Comparison of ENCODE assay signal across 26 cellular contexts in genomic region chr10:32142646-32143045, GRCh38.
DNase-seq lines count a peak whose midpoint lies in the region; ATAC-seq, FAIRE-seq and TF ChIP-seq lines count a peak whose summit lies in the region.
"Had no signal": no experiment of that assay in that cellular context is flagged by ENCODE, and none has a peak within 500 bp of the region (broad histone marks: within the 10 kb centered on the region; RNA-seq: fewer than 3 reads in every experiment).

No MANE protein-coding gene starts in this region.

- H3K4me2 ChIP-seq in HepG2 (ENCODE audit: low read depth, low read length) (no peak overlapping the region), K562 (ENCODE audit: insufficient read depth, low read length) (no peak overlapping the region)
- H3K4me2 ChIP-seq: neural progenitor cell, SK-N-SH had no signal

- POLR2A ChIA-PET in HepG2 (lab: Yijun Ruan, JAX): interaction anchor here (1.0 kb wide), 1 partner anchor 83 kb away, joined by 4 read pairs; no protein-coding TSS in a partner anchor
- POLR2A ChIA-PET in K562 (lab: Yijun Ruan, JAX): no interaction called here

- TF ChIP-seq CTCF in HepG2 (CRISPR knock-in tag; IDR thresholded peaks at IDR 0.05) (no peak), right lobe of liver (IDR thresholded peaks at IDR 0.05) (no peak), K562 (IDR thresholded peaks at IDR 0.05 in 2 of 3, conservative IDR thresholded peaks at IDR 0.05 in 1 of 3; ENCODE audit: insufficient read depth in 2 of 3, low read depth in 1 of 3, low read length in 3 of 3) (no peak), foreskin fibroblast (IDR thresholded peaks at IDR 0.05; ENCODE audit: low read depth, low read length) (no peak), left lung (IDR thresholded peaks at IDR 0.05) (no peak)

- H3K4me1 ChIP-seq in HepG2 (ENCODE audit: insufficient read depth, low read length) (peaks cover 65% of the 10 kb centered on the region), right lobe of liver (no peaks in the 10 kb centered on the region), K562 (replicated peaks in 1 of 2; ENCODE audit: control insufficient read depth in 2 of 2, insufficient read depth in 2 of 2, low read length in 2 of 2) (peaks cover 4 to 10% of the 10 kb centered on the region in 2 experiments; a peak in 3 of 5 replicates), left lung (peaks cover 10 to 28% of the 10 kb centered on the region in 2 donors)
- H3K4me1 ChIP-seq: HAP-1 had no signal

- no peak overlapping the region for H3K4me3 ChIP-seq in HepG2 (replicated peaks in 1 of 3; ENCODE audit: insufficient read depth in 1 of 3, low read depth in 2 of 3, low read length in 3 of 3)
- H3K4me3 ChIP-seq in right lobe of liver: no peak overlapping the region
- no peak overlapping the region for H3K4me3 ChIP-seq in K562
- H3K4me3 ChIP-seq in foreskin fibroblast (ENCODE audit: low read depth in 1 of 2, low read length in 2 of 2): no peak overlapping the region
- H3K4me3 ChIP-seq in left lung: no peak overlapping the region
- H3K4me3 ChIP-seq: body of pancreas, gastrocnemius medialis, HAP-1, neural progenitor cell had no signal

- H3K9me1 ChIP-seq in K562 (ENCODE audit: control insufficient read depth, insufficient read depth, low read length): peaks cover 3% of the 10 kb centered on the region

- BruUV-seq in HepG2 (replicated peaks; lab: Mats Ljungman, UMichigan) (no TSS peak), K562 (replicated peaks; lab: Mats Ljungman, UMichigan) (no TSS peak)

- H3K9me3 ChIP-seq in HepG2 (ENCODE audit: low read length) (no peaks in the 10 kb centered on the region), right lobe of liver (no peaks in the 10 kb centered on the region), K562 (replicated peaks; ENCODE audit: control insufficient read depth, insufficient read depth, low read depth, low read length) (no peaks in the 10 kb centered on the region), left lung (no peaks in the 10 kb centered on the region)
- H3K9me3 ChIP-seq: body of pancreas, gastrocnemius medialis, HAP-1, SK-N-SH had no signal

- no peak for TF ChIP-seq RAD21 in HepG2 (CRISPR knock-in tag; IDR thresholded peaks at IDR 0.05)
- TF ChIP-seq RAD21 in K562 (CRISPR knock-in tag; conservative IDR thresholded peaks at IDR 0.05 in 1 of 2, IDR thresholded peaks at IDR 0.05 in 1 of 2): no peak

- H3K27me3 ChIP-seq in HepG2 (ENCODE audit: control insufficient read depth in 1 of 2, insufficient read depth in 2 of 2, low read length in 2 of 2) (no peaks in the 10 kb centered on the region), right lobe of liver (no peaks in the 10 kb centered on the region), K562 (ENCODE audit: control insufficient read depth in 2 of 2, insufficient read depth in 2 of 2, low read length in 2 of 2) (no peaks in the 10 kb centered on the region; a peak in 1 of 5 replicates), left lung (no peaks in the 10 kb centered on the region)
- H3K27me3 ChIP-seq: body of pancreas, gastrocnemius medialis, neural progenitor cell had no signal

- H3K27ac ChIP-seq in HepG2 (ENCODE audit: extremely low read length, insufficient read depth, low read length): no peak overlapping the region
- H3K27ac ChIP-seq in right lobe of liver: no peak overlapping the region
- no peak overlapping the region for H3K27ac ChIP-seq in K562 (ENCODE audit: extremely low read depth, low read depth, low read length)
- no peak overlapping the region for H3K27ac ChIP-seq in left lung
- H3K27ac ChIP-seq: body of pancreas, gastrocnemius medialis, neural progenitor cell had no signal

- ATAC-seq in HepG2 (peak; percentile 51), right lobe of liver (no peak), K562 (no peak), left lung (no peak)
- ATAC-seq: body of pancreas, gastrocnemius medialis, left cardiac atrium, sciatic nerve, T-helper 17 cell had no signal

- TF ChIP-seq POLR2A in HepG2 (IDR thresholded peaks at IDR 0.05; ENCODE audit: insufficient read depth in 1 of 2, low read depth in 2 of 2, low read length in 2 of 2) (no peak), right lobe of liver (IDR thresholded peaks at IDR 0.05) (no peak), K562 (conservative IDR thresholded peaks at IDR 0.05) (no peak)

- H2AFZ ChIP-seq in HepG2 (ENCODE audit: low read length) (no peak overlapping the region), K562 (ENCODE audit: low read depth, low read length) (no peak overlapping the region)
- H2AFZ ChIP-seq: neural progenitor cell had no signal

- in situ Hi-C loops in HepG2 (cut with HindIII; ENCODE audit: extremely low pct_ligation_motif_present, low pct_unique_long_range_greater_than_20kb): no loop called here
- in situ Hi-C loops in K562 (cut with MboI): no loop called here

- H3K79me2 ChIP-seq in HepG2 (ENCODE audit: insufficient read depth, low read length): no peaks in the 10 kb centered on the region
- no peaks in the 10 kb centered on the region for H3K79me2 ChIP-seq in K562 (ENCODE audit: control insufficient read depth, insufficient read depth, low read length)

- intact Hi-C loops in HepG2 (cut with micrococcal nuclease; ENCODE audit: unreplicated experiment) (loop anchor here (10.0 kb wide), 1 partner anchor 88 kb away; the partner anchor contains the start of gene KIF5B), right lobe of liver (cut with DNase I) (no loop called here), K562 (cut with micrococcal nuclease) (loop anchor here (10.0 kb wide), 1 partner anchor 88 kb away; the partner anchor contains the start of gene KIF5B), left lung (cut with DNase I) (no loop called here)

- FAIRE-seq in HepG2 (lab: Jason Lieb, UNC) (no peak), K562 (lab: Jason Lieb, UNC) (no peak)
- FAIRE-seq: A204.1, GM19239 had no signal

- TF ChIP-seq EP300 in HepG2 (IDR thresholded peaks at IDR 0.05; ENCODE audit: low read depth in 2 of 2, low read length in 2 of 2): no peak
- no peak for TF ChIP-seq EP300 in HepG2 (CRISPR knock-in tag; IDR thresholded peaks at IDR 0.05; ENCODE audit: borderline replicate concordance)
- TF ChIP-seq EP300 in K562 (IDR thresholded peaks at IDR 0.05; ENCODE audit: low read length): no peak

- no peak overlapping the region for H3K9ac ChIP-seq in HepG2 (ENCODE audit: insufficient read depth, low read depth, low read length)
- no peak overlapping the region for H3K9ac ChIP-seq in K562 (ENCODE audit: insufficient read depth in 1 of 2, low read depth in 2 of 2, low read length in 2 of 2)
- H3K9ac ChIP-seq: neural progenitor cell, SK-N-SH had no signal

- CTCF ChIA-PET in HepG2 (lab: Yijun Ruan, JAX; ENCODE audit: low intra/inter-chr PET ratio, low total read pairs): no interaction called here
- CTCF ChIA-PET in K562 (lab: Yijun Ruan, JAX; ENCODE audit: low intra/inter-chr PET ratio): no interaction called here

- H3K36me3 ChIP-seq in HepG2 (replicated peaks in 1 of 2; ENCODE audit: control insufficient read depth in 1 of 2, insufficient read depth in 2 of 2, low read length in 2 of 2) (no peaks in the 10 kb centered on the region), right lobe of liver (no peaks in the 10 kb centered on the region), K562 (ENCODE audit: control insufficient read depth, insufficient read depth, low read length) (no peaks in the 10 kb centered on the region), left lung (no peaks in the 10 kb centered on the region)
- H3K36me3 ChIP-seq: gastrocnemius medialis, HAP-1, neural progenitor cell had no signal

- DNase-seq in HepG2 (ENCODE audit: low spot score) (no peak), right lobe of liver (no peak), K562 (ENCODE audit: extremely low read depth in 1 of 4, low spot score in 3 of 4) (no peak), foreskin fibroblast (peak; percentile 52 to 73), COLO668 (lab: John Stamatoyannopoulos, UW; ENCODE audit: unreplicated experiment) (no peak), left lung (no peak), NCI-H1417 treated with DMSO at 0.1 percent for 48 hours (lab: John Stamatoyannopoulos, UW) (no peak), NAMALWA (ENCODE audit: low spot score) (no peak)
- DNase-seq: activated effector memory CD4-positive, alpha-beta T cell treated with Interleukin-2 at 50 U/mL for 16 hours; activated T-cell treated with anti-CD3 and anti-CD28 coated beads for 4 hours; body of pancreas; CD8-positive, alpha-beta memory T cell; effector CD4-positive, alpha-beta T cell; gastrocnemius medialis; left cardiac atrium; NCI-H1417; NCI-H2081 treated with DMSO at 0.1 percent for 48 hours; NCI-H345; SK-N-SH; stimulated activated naive CD4-positive, alpha-beta T cell; T-helper 17 cell had no signal

- H4K20me1 ChIP-seq in HepG2 (ENCODE audit: insufficient read depth, low read length) (no peaks in the 10 kb centered on the region), K562 (replicated peaks; ENCODE audit: control insufficient read depth, insufficient read depth, low read length) (no peaks in the 10 kb centered on the region)

- 35% methylated on average over 2 of the region's 2 CpGs for WGBS in HepG2 (ENCODE audit: low lambda C conversion rate)
- 89% methylated on average over 2 of the region's 2 CpGs for WGBS in right lobe of liver (ENCODE audit: insufficient coverage, low coverage, low lambda C conversion rate, missing lambda C conversion rate)
- 23% methylated on average over 2 of the region's 2 CpGs for WGBS in K562 (ENCODE audit: insufficient coverage, low coverage, missing lambda C conversion rate)

TF ChIP-seq in HepG2, 621 proteins besides CTCF, POLR2A, EP300 and RAD21 (continues in another document):
- TF ChIP-seq, protein P1, sequence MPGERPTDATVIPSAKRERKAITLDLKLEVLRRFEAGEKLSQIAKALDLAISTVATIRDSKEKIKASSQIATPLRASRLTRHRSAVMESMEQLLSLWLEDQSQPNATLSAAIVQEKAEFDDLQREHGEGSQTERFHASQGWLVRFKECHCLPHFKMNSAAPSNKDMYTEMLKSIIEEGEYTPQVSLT (CRISPR knock-in tag; IDR thresholded peaks at IDR 0.05; ENCODE audit: borderline replicate concordance, low read depth): no peak
- TF ChIP-seq STAT5B (CRISPR knock-in tag; IDR thresholded peaks at IDR 0.05) (no peak), SAP130 (CRISPR knock-in tag; IDR thresholded peaks at IDR 0.05; ENCODE audit: low read depth) (0 out of 2 replicates have a peak, but pooled peaks have one; percentile 30)

TF ChIP-seq in K562, 482 proteins besides CTCF, POLR2A, EP300 and RAD21 (continues in another document):
- TF ChIP-seq, protein P2, sequence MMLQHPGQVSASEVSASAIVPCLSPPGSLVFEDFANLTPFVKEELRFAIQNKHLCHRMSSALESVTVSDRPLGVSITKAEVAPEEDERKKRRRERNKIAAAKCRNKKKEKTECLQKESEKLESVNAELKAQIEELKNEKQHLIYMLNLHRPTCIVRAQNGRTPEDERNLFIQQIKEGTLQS (IDR thresholded peaks at IDR 0.05): peak; percentile 8; the same call in 1 of the 2 replicates
- TF ChIP-seq, protein P2 (CRISPR knock-in tag; conservative IDR thresholded peaks at IDR 0.05): no peak
- TF ChIP-seq HDAC2 (IDR thresholded peaks at IDR 0.05): no peak
- no peak for TF ChIP-seq ZFP30 (CRISPR knock-in tag; IDR thresholded peaks at IDR 0.05; ENCODE audit: borderline replicate concordance)

Comparison
In these comparisons a context has a peak if more than half of its experiments do, and no peak if none do; other contexts are left out.
1. intact Hi-C loops: an anchor here in HepG2 (10.0 kb wide) and K562 (10.0 kb wide); none called in right lobe of liver and left lung.
2. DNase-seq: peak in foreskin fibroblast (2 of 2); none in HepG2 (single experiment), right lobe of liver (0 of 3), K562 (0 of 4), COLO668 (single experiment), left lung (0 of 2), NCI-H1417 treated with DMSO at 0.1 percent for 48 hours (single experiment) and NAMALWA (single experiment).
3. Of the 241 proteins assayed by ChIP-seq in both HepG2 and K562: peak only in HepG2: TFAP4; only in K562: none; in both: none; in neither: 239; mixed calls (peak in some experiments, not most) for 1.